23 cellular contexts compared by ENCODE assay signal in the genomic region with DNA sequence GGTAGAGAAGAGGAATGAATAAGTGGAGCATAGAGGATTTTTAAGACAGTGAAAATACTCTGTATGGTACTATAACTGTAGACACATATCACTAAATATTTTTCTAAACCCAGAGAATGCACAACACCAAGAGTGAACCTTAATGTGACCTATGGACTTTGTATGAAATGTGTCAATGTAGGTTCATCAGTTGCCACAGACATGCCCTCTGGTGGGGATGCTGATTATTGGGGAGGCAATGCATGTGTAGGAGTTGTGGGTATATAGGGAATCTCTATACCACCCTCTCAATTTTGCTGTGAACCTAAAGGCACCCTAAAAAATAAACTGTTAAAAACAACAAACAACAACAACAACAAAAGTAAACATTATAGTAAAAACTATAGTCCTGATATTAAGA.
DNase-seq lines count a peak whose midpoint lies in the region; ATAC-seq and TF ChIP-seq lines count a peak whose summit lies in the region.
"Had no signal": no experiment of that assay in that cellular context is flagged by ENCODE, and none has a peak within 500 bp of the region (broad histone marks: within the 10 kb centered on the region; RNA-seq: fewer than 3 reads in every experiment).

No MANE protein-coding gene starts in this region.

- H3K4me3 Mint-ChIP-seq in stimulated activated memory B cell treated with anti-CD40 and anti-IgM and Interleukin-4, amounts not matched to agents 10 μg/mL and 1 μg/mL and 100 μg/mL, for 72 hours, result no peak overlapping the region
- no peak overlapping the region for H3K4me3 Mint-ChIP-seq in activated CD4-positive, alpha-beta memory T cell treated with anti-CD3 and anti-CD28 coated beads for 36 hours
- H3K4me3 Mint-ChIP-seq: activated CD8-positive, alpha-beta T cell treated with anti-CD3 and anti-CD28 coated beads, Interleukin-2, amount 10 ng/mL, durations not matched to agents 7 days and 5 days; activated naive CD8-positive, alpha-beta T cell treated with anti-CD3 and anti-CD28 coated beads, Interleukin-2, amount 10 ng/mL, durations not matched to agents 7 days and 5 days; activated T-helper 1 cell treated with anti-CD3 and anti-CD28 coated beads, Interleukin-12 subunit alpha, Interleukin-12 subunit beta, Interleukin-2, Interleukin-4 antibody, amounts not matched to agents 30 ng/mL and 10 ng/mL and 1 ng/mL, durations not matched to agents 14 hours and 24 hours and 36 hours; CD4-positive, alpha-beta T cell; IgD-negative memory B cell; neural crest cell; T-cell had no signal

- BruUV-seq in A673 (replicated peaks; lab: Mats Ljungman, UMichigan), result no TSS peak

- CTCF ChIA-PET in A673 (lab: Charles Lee), result no interaction called here
- CTCF ChIA-PET in activated CD4-positive, alpha-beta memory T cell treated with anti-CD3 and anti-CD28 coated beads for 36 hours (lab: Charles Lee), result no interaction called here

- H3K9me3 Mint-ChIP-seq in stimulated activated memory B cell treated with anti-CD40 and anti-IgM and Interleukin-4, amounts not matched to agents 10 μg/mL and 1 μg/mL and 100 μg/mL, for 72 hours, result peaks cover 8% of the 10 kb centered on the region
- H3K9me3 Mint-ChIP-seq in activated CD4-positive, alpha-beta memory T cell treated with anti-CD3 and anti-CD28 coated beads for 36 hours, result peaks cover 8% of the 10 kb centered on the region
- H3K9me3 Mint-ChIP-seq: activated T-helper 1 cell treated with anti-CD3 and anti-CD28 coated beads, Interleukin-12 subunit alpha, Interleukin-12 subunit beta, Interleukin-2, Interleukin-4 antibody, amounts not matched to agents 30 ng/mL and 10 ng/mL and 1 ng/mL, durations not matched to agents 14 hours and 24 hours and 36 hours had no signal

- no peak overlapping the region for H3K4me3 ChIP-seq in A673 (ENCODE audit: low read depth, low read length, poor library complexity, severe bottlenecking)
- H3K4me3 ChIP-seq: GM12878, transverse colon had no signal

- no peaks in the 10 kb centered on the region for H3K36me3 Mint-ChIP-seq in stimulated activated memory B cell treated with anti-CD40 and anti-IgM and Interleukin-4, amounts not matched to agents 10 μg/mL and 1 μg/mL and 100 μg/mL, for 72 hours
- no peaks in the 10 kb centered on the region for H3K36me3 Mint-ChIP-seq in activated CD4-positive, alpha-beta memory T cell treated with anti-CD3 and anti-CD28 coated beads for 36 hours
- H3K36me3 Mint-ChIP-seq: activated naive CD8-positive, alpha-beta T cell treated with anti-CD3 and anti-CD28 coated beads, Interleukin-2, amount 10 ng/mL, durations not matched to agents 7 days and 5 days; IgD-negative memory B cell; T-cell had no signal

- in situ Hi-C loops in SK-MEL-5 (cut with HindIII; ENCODE audit: low pct_unique_long_range_greater_than_20kb, low sequenced_read_pairs), result no loop called here

- ATAC-seq in foreskin keratinocyte, result no peak
- ATAC-seq in HG03378 (IDR thresholded peaks at IDR 0.05; ENCODE audit: unreplicated experiment), result no peak
- no peak for ATAC-seq in stimulated activated memory B cell treated with anti-CD40 and anti-IgM and Interleukin-4, amounts not matched to agents 10 μg/mL and 1 μg/mL and 100 μg/mL, for 72 hours
- no peak for ATAC-seq in HG03571 (IDR thresholded peaks at IDR 0.05; ENCODE audit: unreplicated experiment)
- ATAC-seq: activated CD8-positive, alpha-beta T cell treated with anti-CD3 and anti-CD28 coated beads, Interleukin-2, amount 10 ng/mL, durations not matched to agents 7 days and 5 days; GM12878; T-cell had no signal

- intact Hi-C loops in A673 (cut with micrococcal nuclease; ENCODE audit: unreplicated experiment), result no loop called here
- intact Hi-C loops in activated CD4-positive, alpha-beta memory T cell treated with anti-CD3 and anti-CD28 coated beads for 36 hours (cut with micrococcal nuclease), result no loop called here

- H3K9me3 ChIP-seq in A673 (ENCODE audit: low read depth, low read length, poor library complexity, severe bottlenecking), result no peaks in the 10 kb centered on the region
- H3K9me3 ChIP-seq: transverse colon had no signal

- H3K27ac Mint-ChIP-seq in stimulated activated memory B cell treated with anti-CD40 and anti-IgM and Interleukin-4, amounts not matched to agents 10 μg/mL and 1 μg/mL and 100 μg/mL, for 72 hours, result no peak overlapping the region
- H3K27ac Mint-ChIP-seq in activated CD4-positive, alpha-beta memory T cell treated with anti-CD3 and anti-CD28 coated beads for 36 hours, result no peak overlapping the region
- H3K27ac Mint-ChIP-seq: activated CD8-positive, alpha-beta T cell treated with anti-CD3 and anti-CD28 coated beads, Interleukin-2, amount 10 ng/mL, durations not matched to agents 7 days and 5 days; activated naive CD8-positive, alpha-beta T cell treated with anti-CD3 and anti-CD28 coated beads, Interleukin-2, amount 10 ng/mL, durations not matched to agents 7 days and 5 days; activated T-helper 1 cell treated with anti-CD3 and anti-CD28 coated beads, Interleukin-12 subunit alpha, Interleukin-12 subunit beta, Interleukin-2, Interleukin-4 antibody, amounts not matched to agents 30 ng/mL and 10 ng/mL and 1 ng/mL, durations not matched to agents 14 hours and 24 hours and 36 hours; CD4-positive, alpha-beta T cell; IgD-negative memory B cell; T-cell had no signal

- no peaks in the 10 kb centered on the region for H3K36me3 ChIP-seq in A673 (ENCODE audit: insufficient read depth, low read length, poor library complexity, severe bottlenecking)
- H3K36me3 ChIP-seq: transverse colon had no signal

- H3K27me3 ChIP-seq in A673 (replicated peaks; ENCODE audit: insufficient read depth, low read depth, low read length, poor library complexity) (no peaks in the 10 kb centered on the region), foreskin keratinocyte (peaks cover 5% of the 10 kb centered on the region)
- H3K27me3 ChIP-seq: transverse colon had no signal

- POLR2A ChIA-PET in A673 (lab: Charles Lee; ENCODE audit: low non-redundant PET), result no interaction called here
- POLR2A ChIA-PET in activated CD4-positive, alpha-beta memory T cell treated with anti-CD3 and anti-CD28 coated beads for 36 hours (lab: Charles Lee), result no interaction called here

- H3K27me3 Mint-ChIP-seq in stimulated activated memory B cell treated with anti-CD40 and anti-IgM and Interleukin-4, amounts not matched to agents 10 μg/mL and 1 μg/mL and 100 μg/mL, for 72 hours, result no peaks in the 10 kb centered on the region
- no peaks in the 10 kb centered on the region for H3K27me3 Mint-ChIP-seq in activated CD4-positive, alpha-beta memory T cell treated with anti-CD3 and anti-CD28 coated beads for 36 hours
- H3K27me3 Mint-ChIP-seq: activated naive CD8-positive, alpha-beta T cell treated with anti-CD3 and anti-CD28 coated beads, Interleukin-2, amount 10 ng/mL, durations not matched to agents 7 days and 5 days; CD4-positive, alpha-beta T cell; IgD-negative memory B cell; T-cell had no signal

- H3K4me1 ChIP-seq in A673 (ENCODE audit: insufficient read depth, low read length, poor library complexity, severe bottlenecking) (no peaks in the 10 kb centered on the region), foreskin keratinocyte (no peaks in the 10 kb centered on the region)
- H3K4me1 ChIP-seq: transverse colon had no signal

- DNase-seq in A673 (ENCODE audit: low spot score) (no peak), HT-29 (ENCODE audit: low spot score) (peak; percentile 26), SK-MEL-5 (ENCODE audit: low read depth, low spot score) (peak; percentile 43), foreskin keratinocyte (no peak)
- no peak for DNase-seq in activated CD4-positive, alpha-beta memory T cell treated with anti-CD3 and anti-CD28 coated beads for 36 hours
- DNase-seq: activated CD8-positive, alpha-beta T cell treated with anti-CD3 and anti-CD28 coated beads, Interleukin-2, amount 10 ng/mL, durations not matched to agents 7 days and 5 days; activated naive CD8-positive, alpha-beta T cell treated with anti-CD3 and anti-CD28 coated beads, Interleukin-2, amount 10 ng/mL, durations not matched to agents 7 days and 5 days; CD4-positive, alpha-beta T cell; EL; head of caudate nucleus; NCI-H1092 treated with DMSO at 0.1 percent for 48 hours; NCI-H82; RPMI8226; stimulated activated naive CD4-positive, alpha-beta T cell treated with Interleukin-2 at 50 U/mL for 16 hours; T-cell; transverse colon had no signal

- H3K27ac ChIP-seq in A673 (ENCODE audit: low read depth, low read length, poor library complexity, severe bottlenecking) (no peak overlapping the region), foreskin keratinocyte (no peak overlapping the region)
- H3K27ac ChIP-seq: transverse colon had no signal

- H3K4me1 Mint-ChIP-seq in stimulated activated memory B cell treated with anti-CD40 and anti-IgM and Interleukin-4, amounts not matched to agents 10 μg/mL and 1 μg/mL and 100 μg/mL, for 72 hours, result no peaks in the 10 kb centered on the region
- H3K4me1 Mint-ChIP-seq in activated CD4-positive, alpha-beta memory T cell treated with anti-CD3 and anti-CD28 coated beads for 36 hours (ENCODE audit: low read depth), result no peaks in the 10 kb centered on the region
- H3K4me1 Mint-ChIP-seq: activated naive CD8-positive, alpha-beta T cell treated with anti-CD3 and anti-CD28 coated beads, Interleukin-2, amount 10 ng/mL, durations not matched to agents 7 days and 5 days; T-cell had no signal

- TF ChIP-seq CTCF in A673 (conservative IDR thresholded peaks at IDR 0.05; ENCODE audit: low read depth, low read length) (peak; percentile 32; the same call in 1 of the 2 replicates), foreskin keratinocyte (conservative IDR thresholded peaks at IDR 0.05) (peak; percentile 35)

Comparison
In these comparisons a context has a peak if more than half of its experiments do, and no peak if none do; other contexts are left out.
1. DNase-seq: peak in HT-29 (single experiment) and SK-MEL-5 (single experiment); none in A673 (single experiment), foreskin keratinocyte (0 of 2) and activated CD4-positive, alpha-beta memory T cell treated with anti-CD3 and anti-CD28 coated beads for 36 hours (single experiment).